ENCODE assay signal across 21 cellular contexts in genomic region chr13:83009987-83010386, GRCh38.
A peak's percentile ranks its signal among the peaks of the same experiment; 100 is the strongest.
DNase-seq lines count a peak whose midpoint lies in the region; ATAC-seq and TF ChIP-seq lines count a peak whose summit lies in the region.
"Had no signal": no experiment of that assay in that cellular context is flagged by ENCODE, and none has a peak within 500 bp of the region (broad histone marks: within the 10 kb centered on the region; RNA-seq: fewer than 3 reads in every experiment).

No MANE protein-coding gene starts in this region.

- no peak overlapping the region for H3K4me2 ChIP-seq in SK-N-SH
- H3K4me2 ChIP-seq: A549 had no signal

- intact Hi-C loops in Right ventricle myocardium superior (cut with DNase I) = no loop called here
- intact Hi-C loops in cardiac septum (cut with DNase I) = no loop called here
- intact Hi-C loops in left ventricle myocardium superior (cut with micrococcal nuclease) = no loop called here
- intact Hi-C loops in left cardiac atrium (cut with DNase I) = no loop called here

- H4K20me1 ChIP-seq in SK-N-SH (ENCODE audit: insufficient read depth) = no peaks in the 10 kb centered on the region

- POLR2A ChIA-PET in SK-N-SH (lab: Yijun Ruan, JAX) = no interaction called here

- no peaks in the 10 kb centered on the region for H3K79me2 ChIP-seq in SK-N-SH (ENCODE audit: insufficient read depth)

- H3K27me3 ChIP-seq in SK-N-SH (ENCODE audit: insufficient read depth) = no peaks in the 10 kb centered on the region

- H3K4me1 ChIP-seq in SK-N-SH (ENCODE audit: control insufficient read depth in 1 of 2, insufficient read depth in 2 of 2, low read depth in 1 of 2, low read length in 1 of 2) = no peaks in the 10 kb centered on the region
- H3K4me1 ChIP-seq: A549 had no signal

- ATAC-seq in SK-N-SH treated with all-trans-retinoic acid at 6 μM for 48 hours (no peak; the same call in 2 of the 3 replicates), Right ventricle myocardium superior (ENCODE audit: poor library complexity) (peak; percentile 81), left ventricle myocardium superior (peak; percentile 59), left cardiac atrium (no peak), GM19395 (IDR thresholded peaks at IDR 0.05; ENCODE audit: unreplicated experiment) (no peak), GM19035 (IDR thresholded peaks at IDR 0.05; ENCODE audit: unreplicated experiment) (no peak)
- ATAC-seq: A549 had no signal

- H3K9me3 ChIP-seq in SK-N-SH = no peaks in the 10 kb centered on the region
- H3K9me3 ChIP-seq: A549 had no signal

- no peaks in the 10 kb centered on the region; the same call in 1 of the 2 replicates for H3K9me2 ChIP-seq in SK-N-SH

- H2AFZ ChIP-seq in SK-N-SH (ENCODE audit: low read depth) = no peak overlapping the region
- H2AFZ ChIP-seq: GM23248 had no signal

- TF ChIP-seq CTCF in SK-N-SH (IDR thresholded peaks at IDR 0.05) = no peak

- no peaks in the 10 kb centered on the region for H3K36me3 ChIP-seq in SK-N-SH (replicated peaks in 1 of 2; ENCODE audit: control insufficient read depth in 1 of 2, insufficient read depth in 2 of 2, low read length in 1 of 2)

- CTCF ChIA-PET in SK-N-SH (lab: Yijun Ruan, JAX) = no interaction called here

- no peak for TF ChIP-seq EP300 in SK-N-SH (IDR thresholded peaks at IDR 0.05; ENCODE audit: borderline replicate concordance in 1 of 2, low read depth in 1 of 2, low read length in 1 of 2)

- no peaks in the 10 kb centered on the region for H3F3A ChIP-seq in SK-N-SH (replicated peaks; ENCODE audit: insufficient read depth)

- no peak for TF ChIP-seq RAD21 in SK-N-SH (IDR thresholded peaks at IDR 0.05; ENCODE audit: low read length)

- H3K9ac ChIP-seq in SK-N-SH = no peak overlapping the region
- H3K9ac ChIP-seq: GM23248 had no signal

- no peak overlapping the region for H3K27ac ChIP-seq in SK-N-SH (ENCODE audit: low read depth in 2 of 2, low read length in 1 of 2)
- H3K27ac ChIP-seq: 22Rv1, A549, GM23248 had no signal

- DNase-seq in SK-N-SH = no peak
- DNase-seq in Right ventricle myocardium superior = no peak
- no peak for DNase-seq in cardiac septum (ENCODE audit: low spot score)
- no peak for DNase-seq in left ventricle myocardium superior
- DNase-seq in left cardiac atrium = no peak
- DNase-seq: ACHN; C1 segment of cervical spinal cord; Calu3; CD4-positive, alpha-beta memory T cell; COR-L47; DMS53; DMS79 treated with DMSO at 0.1 percent for 48 hours; GF-D8; GM23248; H7; HCEC 1CT had no signal

- H3K4me3 ChIP-seq in SK-N-SH (ENCODE audit: low read depth in 2 of 2, low read length in 1 of 2) = no peak overlapping the region
- H3K4me3 ChIP-seq: A549, GM23248 had no signal

- 2% methylated on average over 2 of the region's 2 CpGs for WGBS in SK-N-SH (ENCODE audit: low lambda C conversion rate)

TF ChIP-seq in SK-N-SH treated with all-trans-retinoic acid at 6 μM for 48 hours, 23 proteins besides CTCF, POLR2A, EP300 and RAD21:
- TF ChIP-seq TCF4 (CRISPR knock-in tag; IDR thresholded peaks at IDR 0.05; ENCODE audit: borderline replicate concordance) (no peak), ZNF565 (CRISPR knock-in tag; conservative IDR thresholded peaks at IDR 0.05; ENCODE audit: low read depth) (no peak), TOX (CRISPR knock-in tag; IDR thresholded peaks at IDR 0.05; ENCODE audit: borderline replicate concordance) (peak; percentile 53; the same call in 1 of the 2 replicates)

TF ChIP-seq in SK-N-SH, 30 proteins besides CTCF, POLR2A, EP300 and RAD21:
- no peak for TF ChIP-seq MXI1 (IDR thresholded peaks at IDR 0.05; ENCODE audit: low read depth, low read length)
- TF ChIP-seq, protein P1, sequence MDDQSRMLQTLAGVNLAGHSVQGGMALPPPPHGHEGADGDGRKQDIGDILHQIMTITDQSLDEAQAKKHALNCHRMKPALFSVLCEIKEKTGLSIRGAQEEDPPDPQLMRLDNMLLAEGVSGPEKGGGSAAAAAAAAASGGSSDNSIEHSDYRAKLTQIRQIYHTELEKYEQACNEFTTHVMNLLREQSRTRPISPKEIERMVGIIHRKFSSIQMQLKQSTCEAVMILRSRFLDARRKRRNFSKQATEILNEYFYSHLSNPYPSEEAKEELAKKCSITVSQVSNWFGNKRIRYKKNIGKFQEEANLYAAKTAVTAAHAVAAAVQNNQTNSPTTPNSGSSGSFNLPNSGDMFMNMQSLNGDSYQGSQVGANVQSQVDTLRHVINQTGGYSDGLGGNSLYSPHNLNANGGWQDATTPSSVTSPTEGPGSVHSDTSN (IDR thresholded peaks at IDR 0.05) = no peak
- no peak for TF ChIP-seq TEAD4 (IDR thresholded peaks at IDR 0.05; ENCODE audit: borderline replicate concordance, insufficient read depth)
- no peak for TF ChIP-seq REST (IDR thresholded peaks at IDR 0.05; ENCODE audit: low read depth, low read length)
- TF ChIP-seq FOXJ3 (CRISPR knock-in tag; IDR thresholded peaks at IDR 0.05) = no peak
- no peak for TF ChIP-seq USF2 (IDR thresholded peaks at IDR 0.05; ENCODE audit: borderline replicate concordance, low read depth, low read length)
- TF ChIP-seq SIN3A (IDR thresholded peaks at IDR 0.05; ENCODE audit: borderline replicate concordance, low read depth, low read length) = no peak
- TF ChIP-seq NRF1 (IDR thresholded peaks at IDR 0.05; ENCODE audit: low read depth, low read length) = no peak
- TF ChIP-seq POLR2AphosphoS5 (IDR thresholded peaks at IDR 0.05; ENCODE audit: low read depth, low read length) = no peak
- TF ChIP-seq USF1 (IDR thresholded peaks at IDR 0.05; ENCODE audit: borderline replicate concordance, low read depth) = no peak
- no peak for TF ChIP-seq RFX5 (IDR thresholded peaks at IDR 0.05; ENCODE audit: low read length)
- TF ChIP-seq, protein P2, sequence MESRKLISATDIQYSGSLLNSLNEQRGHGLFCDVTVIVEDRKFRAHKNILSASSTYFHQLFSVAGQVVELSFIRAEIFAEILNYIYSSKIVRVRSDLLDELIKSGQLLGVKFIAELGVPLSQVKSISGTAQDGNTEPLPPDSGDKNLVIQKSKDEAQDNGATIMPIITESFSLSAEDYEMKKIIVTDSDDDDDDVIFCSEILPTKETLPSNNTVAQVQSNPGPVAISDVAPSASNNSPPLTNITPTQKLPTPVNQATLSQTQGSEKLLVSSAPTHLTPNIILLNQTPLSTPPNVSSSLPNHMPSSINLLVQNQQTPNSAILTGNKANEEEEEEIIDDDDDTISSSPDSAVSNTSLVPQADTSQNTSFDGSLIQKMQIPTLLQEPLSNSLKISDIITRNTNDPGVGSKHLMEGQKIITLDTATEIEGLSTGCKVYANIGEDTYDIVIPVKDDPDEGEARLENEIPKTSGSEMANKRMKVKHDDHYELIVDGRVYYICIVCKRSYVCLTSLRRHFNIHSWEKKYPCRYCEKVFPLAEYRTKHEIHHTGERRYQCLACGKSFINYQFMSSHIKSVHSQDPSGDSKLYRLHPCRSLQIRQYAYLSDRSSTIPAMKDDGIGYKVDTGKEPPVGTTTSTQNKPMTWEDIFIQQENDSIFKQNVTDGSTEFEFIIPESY (IDR thresholded peaks at IDR 0.05; ENCODE audit: borderline replicate concordance, low read depth) = no peak

Comparison
In these comparisons a context has a peak if more than half of its experiments do, and no peak if none do; other contexts are left out.
1. ATAC-seq: peak in Right ventricle myocardium superior (single experiment) and left ventricle myocardium superior (single experiment); none in SK-N-SH treated with all-trans-retinoic acid at 6 μM for 48 hours (single experiment), left cardiac atrium (0 of 2), GM19395 (single experiment) and GM19035 (single experiment).